ENCODE assay signal across 23 cellular contexts in the genomic region with DNA sequence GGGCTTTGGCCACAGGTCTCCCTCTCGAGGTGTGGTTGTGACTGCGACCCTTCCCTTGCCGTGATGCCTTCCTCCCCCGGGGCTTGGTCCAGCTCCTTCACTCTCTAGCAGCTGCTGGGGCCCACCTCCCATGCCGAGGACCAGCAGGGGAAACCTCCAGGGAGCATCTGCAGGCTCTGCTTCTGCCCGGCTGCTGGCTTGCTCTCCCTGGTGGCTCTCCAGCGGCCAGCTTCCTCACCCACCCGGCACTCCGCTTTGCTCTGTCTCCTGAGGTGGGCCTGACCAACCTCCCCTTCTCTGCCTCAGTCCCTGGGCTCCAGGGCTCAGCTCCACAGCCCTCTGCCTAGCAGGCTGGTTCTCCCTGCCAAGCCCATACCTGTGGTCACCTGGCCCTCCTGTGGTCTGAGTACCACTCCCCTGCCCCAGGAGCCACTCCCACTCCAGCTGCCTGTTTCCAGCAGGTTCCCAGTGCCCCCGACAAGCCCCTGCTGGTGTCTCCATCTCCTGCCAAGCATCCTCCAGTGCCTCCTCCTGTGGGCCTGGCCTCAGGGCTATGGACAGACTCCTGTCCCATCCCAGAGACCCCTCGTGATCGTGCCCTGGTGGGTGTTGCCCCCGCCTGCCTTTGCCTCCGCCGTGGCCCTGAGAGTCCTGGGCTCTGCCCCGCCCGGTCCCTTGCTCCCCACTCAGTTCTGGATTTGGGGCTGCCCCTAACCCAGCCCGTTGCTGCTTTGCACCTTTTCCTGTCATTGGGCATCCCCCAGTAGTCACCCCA. TPM values are rescaled to one million over a fixed set of nuclear protein-coding genes. Genes with fewer than 3 reads are reported as not detected.
A peak's percentile ranks its signal among the peaks of the same experiment; 100 is the strongest.
DNase-seq lines count a peak whose midpoint lies in the region; TF ChIP-seq lines count a peak whose summit lies in the region.
"Had no signal": no experiment of that assay in that cellular context is flagged by ENCODE, and none has a peak within 500 bp of the region (broad histone marks: within the 10 kb centered on the region; RNA-seq: fewer than 3 reads in every experiment).

No MANE protein-coding gene starts in this region.

- H3K9me3 Mint-ChIP-seq in neural crest cell: no peaks in the 10 kb centered on the region
- H3K9me3 Mint-ChIP-seq: GM23338 had no signal

- peaks cover 69% of the 10 kb centered on the region for H3K4me1 Mint-ChIP-seq in neural crest cell
- H3K4me1 Mint-ChIP-seq: CD4-positive, CD25-positive, alpha-beta regulatory T cell had no signal

- no peak overlapping the region for H3K4me3 Mint-ChIP-seq in neural crest cell
- H3K4me3 Mint-ChIP-seq: CD4-positive, CD25-positive, alpha-beta regulatory T cell; GM23338 had no signal

- DNase-seq in NCI-H748 (lab: John Stamatoyannopoulos, UW; ENCODE audit: unreplicated experiment) (peak; percentile 76), NCI-H748 treated with DMSO at 0.1 percent for 48 hours (lab: John Stamatoyannopoulos, UW) (no peak), SJCRH30 (peak; percentile 31 to 43), neural crest cell (ENCODE audit: low read depth, low spot score) (no peak), spleen (peak; percentile 68), amygdala (lab: John Stamatoyannopoulos, UW) (no peak), midbrain (lab: John Stamatoyannopoulos, UW) (no peak)
- DNase-seq in stimulated activated CD4-positive, alpha-beta T cell treated with anti-CD3 and anti-CD28 coated beads, Interleukin-1b, Interleukin-23, amount 100 ng/mL, for 48 hours: no peak
- DNase-seq: AML-193; CD4-positive, CD25-positive, alpha-beta regulatory T cell; COR-L47; DMS 273 treated with DMSO at 0.1 percent for 48 hours; DND-41; NCI-H1092 treated with DMSO at 0.1 percent for 48 hours; NCI-H146; NCI-H2029 treated with DMSO at 0.1 percent for 48 hours; NCI-H2171 treated with DMSO at 0.1 percent for 48 hours; NCI-H446; NCI-H774; RPMI8226 had no signal

- WGBS in spleen, 5 donors: 78 to 86% (median 83%) methylated on average over 11 to 18 of the region's 18 CpGs

- H3K4me1 ChIP-seq in SJCRH30 (no peaks in the 10 kb centered on the region), spleen (no peaks in the 10 kb centered on the region)

- H3K36me3 Mint-ChIP-seq in neural crest cell (ENCODE audit: low read depth): no peaks in the 10 kb centered on the region
- H3K36me3 Mint-ChIP-seq: CD4-positive, CD25-positive, alpha-beta regulatory T cell had no signal

- no peak for TF ChIP-seq CTCF in neural crest cell (conservative IDR thresholded peaks at IDR 0.05)
- no peak for TF ChIP-seq CTCF in spleen (IDR thresholded peaks at IDR 0.05 in 8 of 11, conservative IDR thresholded peaks at IDR 0.05 in 3 of 11)

- no peak overlapping the region for H3K4me3 ChIP-seq in SJCRH30
- no peak overlapping the region for H3K4me3 ChIP-seq in spleen
- H3K4me3 ChIP-seq: GM23338, K562 had no signal

- intact Hi-C loops in spleen (cut with DNase I; ENCODE audit: low total_unique reads): no loop called here

- H3K9me3 ChIP-seq in SJCRH30 (replicated peaks): no peaks in the 10 kb centered on the region
- H3K9me3 ChIP-seq in spleen: no peaks in the 10 kb centered on the region

- H3K27ac ChIP-seq in SJCRH30 (no peak overlapping the region), spleen (no peak overlapping the region)
- H3K27ac ChIP-seq: 22Rv1 had no signal

- H3K27ac Mint-ChIP-seq in neural crest cell (ENCODE audit: unreplicated experiment): peak overlapping the region; percentile 46
- H3K27ac Mint-ChIP-seq: GM23338 had no signal

- TF ChIP-seq POLR2A in spleen (IDR thresholded peaks at IDR 0.05): no peak

- peaks cover under 1% of the 10 kb centered on the region for H3K27me3 Mint-ChIP-seq in neural crest cell (ENCODE audit: low read depth)

- H3K27me3 ChIP-seq in SJCRH30 (no peaks in the 10 kb centered on the region), spleen (replicated peaks in 1 of 7) (peaks cover 0 to 16% (median 0%) of the 10 kb centered on the region in 7 donors)

- H3K36me3 ChIP-seq in SJCRH30 (peaks cover 99% of the 10 kb centered on the region), spleen (peaks cover 0 to 19% (median 0%) of the 10 kb centered on the region in 6 donors)

RNA-seq across cellular contexts. Expression of a gene that starts 9.5 kb away (rescaled TPM):
- 241 and 419 TPM in 2 replicates for total RNA-seq in SJCRH30 (2014; rRNA removed; shearing (Covaris generic))
- 0.96 and 1.0 TPM in 2 replicates for total RNA-seq in neural crest cell
- total RNA-seq in spleen: 100 to 1,000 TPM in 5 of 7 donors, 10 to 100 TPM in 2; 86.5 to 282 (median 174) TPM
- polyA plus RNA-seq in spleen: 100 to 1,000 TPM in 2 of 3 donors, 10 to 100 TPM in 1; 86.6 to 763 (median 435) TPM
- total RNA-seq: GM23338 had no signal
- polyA plus RNA-seq: CD4-positive, CD25-positive, alpha-beta regulatory T cell; GM23338 had no signal

Comparison
In these comparisons a context has a peak if more than half of its experiments do, and no peak if none do; other contexts are left out.
1. DNase-seq: peak in NCI-H748 (single experiment), SJCRH30 (2 of 2) and spleen (single experiment); none in NCI-H748 treated with DMSO at 0.1 percent for 48 hours (single experiment), neural crest cell (single experiment), amygdala (0 of 56), stimulated activated CD4-positive, alpha-beta T cell treated with anti-CD3 and anti-CD28 coated beads, Interleukin-1b, Interleukin-23, amount 100 ng/mL, for 48 hours (single experiment) and midbrain (single experiment).
2. RNA of a gene that starts 9.5 kb away (total RNA-seq): 241 to 419 TPM in SJCRH30 and 86.5 to 282 TPM in spleen; 0.96 to 1.0 TPM in neural crest cell; every median in the first group is over 10 times any median in the second.